In the genomic region with DNA sequence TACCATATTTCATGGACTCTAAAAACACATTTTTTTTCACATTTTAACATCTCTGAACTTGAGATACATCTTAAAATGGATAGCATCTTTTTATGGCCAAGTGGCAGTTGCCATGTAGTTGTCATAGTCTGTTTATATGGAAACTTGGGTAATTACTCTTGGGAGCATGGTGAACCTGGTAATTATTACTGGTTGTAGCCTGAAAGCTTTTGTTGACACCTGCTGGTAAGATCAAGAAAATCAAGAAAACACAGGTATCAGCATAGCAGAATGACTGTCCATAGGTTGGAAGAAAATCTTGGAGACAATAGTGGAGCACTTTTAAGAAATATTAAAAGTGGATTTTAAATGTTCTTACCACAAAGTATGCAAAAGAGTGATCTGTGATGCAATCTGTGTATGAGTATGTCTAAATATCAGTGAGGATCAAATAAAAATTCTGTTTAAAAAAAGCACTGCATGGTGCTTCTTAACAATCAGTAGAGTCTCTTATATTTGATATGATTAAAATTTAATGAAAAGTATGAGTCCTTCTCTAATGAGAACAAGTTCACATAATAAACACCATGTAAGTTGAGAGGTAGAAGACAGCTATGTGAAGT, we compare ENCODE assay signal across 9 cellular contexts.
DNase-seq lines count a peak whose midpoint lies in the region; ATAC-seq and TF ChIP-seq lines count a peak whose summit lies in the region.
"Had no signal": no experiment of that assay in that cellular context is flagged by ENCODE, and none has a peak within 500 bp of the region (broad histone marks: within the 10 kb centered on the region; RNA-seq: fewer than 3 reads in every experiment).

No MANE protein-coding gene starts in this region.

- H3K4me3 Mint-ChIP-seq in nephron = no peak overlapping the region

- no peaks in the 10 kb centered on the region for H3K4me1 Mint-ChIP-seq in nephron

- peaks cover 29% of the 10 kb centered on the region for H3K36me3 Mint-ChIP-seq in nephron (ENCODE audit: low read depth)

- no peak for TF ChIP-seq CTCF in NB4 (IDR thresholded peaks at IDR 0.05; ENCODE audit: low read depth, low read length)
- TF ChIP-seq CTCF in nephron (IDR thresholded peaks at IDR 0.05; ENCODE audit: unreplicated experiment in 3 of 3) = peak; percentile 27 to 38 (median 35)

- no peak for TF ChIP-seq POLR2A in NB4 (IDR thresholded peaks at IDR 0.05; ENCODE audit: extremely low read depth, insufficient read length)

- no peak for ATAC-seq in HG03025 (IDR thresholded peaks at IDR 0.05; ENCODE audit: low FRiP score, unreplicated experiment)

- H3K9me3 Mint-ChIP-seq in nephron = no peaks in the 10 kb centered on the region

- no peak overlapping the region for H3K27ac Mint-ChIP-seq in nephron

- no peak overlapping the region for H3K4me3 ChIP-seq in NB4 (ENCODE audit: low read depth, low read length)
- H3K4me3 ChIP-seq: BLaER1 treated with 17β-estradiol and CSF1 and Interleukin-3, amounts not matched to agents 10 nM and 100 nM had no signal

- H3K27me3 Mint-ChIP-seq in nephron (ENCODE audit: low read depth) = no peaks in the 10 kb centered on the region

- DNase-seq in NCI-H1092 treated with DMSO at 0.1 percent for 48 hours (lab: John Stamatoyannopoulos, UW) (peak; percentile 25), NCI-H1092 (lab: John Stamatoyannopoulos, UW) (no peak), NB4 (ENCODE audit: low read depth) (peak; percentile 31), astrocyte of the hippocampus (ENCODE audit: low read depth, low spot score) (peak; percentile 36), CD1c-positive myeloid dendritic cell (ENCODE audit: extremely low spot score) (no peak), SHP77 treated with DMSO at 0.1 percent for 48 hours (lab: John Stamatoyannopoulos, UW) (no peak)

Comparison
In these comparisons a context has a peak if more than half of its experiments do, and no peak if none do; other contexts are left out.
1. DNase-seq: peak in NCI-H1092 treated with DMSO at 0.1 percent for 48 hours (single experiment), NB4 (single experiment) and astrocyte of the hippocampus (single experiment); none in NCI-H1092 (single experiment), CD1c-positive myeloid dendritic cell (single experiment) and SHP77 treated with DMSO at 0.1 percent for 48 hours (single experiment).